Comparison of ENCODE assay signal across 19 cellular contexts in genomic region chr1:183991360-183992155, GRCh38.
"Had no signal": no experiment of that assay in that cellular context is flagged by ENCODE, and none has a peak within 500 bp of the region (broad histone marks: within the 10 kb centered on the region; RNA-seq: fewer than 3 reads in every experiment).

No MANE protein-coding gene starts in this region.

- H3K27me3 ChIP-seq: ascending aorta, breast epithelium, heart left ventricle, neural progenitor cell, thyroid gland, upper lobe of right lung had no signal

- H3K4me3 ChIP-seq: ascending aorta, breast epithelium, heart left ventricle, lung, neural progenitor cell, thyroid gland, upper lobe of right lung had no signal

- DNase-seq: activated CD4-positive, CD25-positive, alpha-beta regulatory T cell treated with anti-CD3 and anti-CD28 coated beads, Interleukin-2, amount 50 U/mL, for 72 hours; activated gamma-delta T cell treated with Interleukin-2 at 50 U/mL for 16 hours; activated T-cell treated with anti-CD3 and anti-CD28 coated beads, Interleukin-2, amount 50 U/mL, for 1 hour; cerebellar nuclear complex; cortex of kidney; heart left ventricle; left colon; naive thymus-derived CD4-positive, alpha-beta T cell; retina; stimulated activated CD4-positive, alpha-beta T cell treated with anti-CD3 and anti-CD28 coated beads, Interleukin-4, amount 100 ng/mL, for 24 hours; stimulated activated naive CD4-positive, alpha-beta T cell treated with Interleukin-2 at 50 U/mL for 16 hours; thyroid gland; upper lobe of right lung; WERI-Rb-1 had no signal

- ATAC-seq: left colon; naive thymus-derived CD4-positive, alpha-beta T cell; upper lobe of right lung had no signal

- H3K27ac ChIP-seq: ascending aorta, breast epithelium, epithelial cell of prostate, neural progenitor cell, upper lobe of right lung, WERI-Rb-1 had no signal

- H3K4me1 ChIP-seq: ascending aorta, breast epithelium, upper lobe of right lung had no signal

- H3K4me2 ChIP-seq: neural progenitor cell had no signal

- H3K36me3 ChIP-seq: ascending aorta, breast epithelium, heart left ventricle, neural progenitor cell, thyroid gland, upper lobe of right lung, WERI-Rb-1 had no signal

- H2AFZ ChIP-seq: neural progenitor cell had no signal

- H3K9ac ChIP-seq: neural progenitor cell had no signal

- H3K9me3 ChIP-seq: ascending aorta, breast epithelium, heart left ventricle, thyroid gland, upper lobe of right lung had no signal
